Comparison of ENCODE assay signal across 1 cellular context in genomic region chr6:111478064-111478476, GRCh38.
A peak's percentile ranks its signal among the peaks of the same experiment; 100 is the strongest.
TF ChIP-seq lines count a peak whose summit lies in the region.

No MANE protein-coding gene starts in this region.

TF ChIP-seq in GM12878, 131 proteins besides CTCF, POLR2A, EP300 and RAD21:
- TF ChIP-seq CUX1 (IDR thresholded peaks at IDR 0.05; ENCODE audit: insufficient replicate concordance, low read depth, low read length) (no peak), PKNOX1 (IDR thresholded peaks at IDR 0.05) (peak; percentile 33; the same call in 1 of the 2 replicates)
